10 cellular contexts compared by ENCODE assay signal in the genomic region with DNA sequence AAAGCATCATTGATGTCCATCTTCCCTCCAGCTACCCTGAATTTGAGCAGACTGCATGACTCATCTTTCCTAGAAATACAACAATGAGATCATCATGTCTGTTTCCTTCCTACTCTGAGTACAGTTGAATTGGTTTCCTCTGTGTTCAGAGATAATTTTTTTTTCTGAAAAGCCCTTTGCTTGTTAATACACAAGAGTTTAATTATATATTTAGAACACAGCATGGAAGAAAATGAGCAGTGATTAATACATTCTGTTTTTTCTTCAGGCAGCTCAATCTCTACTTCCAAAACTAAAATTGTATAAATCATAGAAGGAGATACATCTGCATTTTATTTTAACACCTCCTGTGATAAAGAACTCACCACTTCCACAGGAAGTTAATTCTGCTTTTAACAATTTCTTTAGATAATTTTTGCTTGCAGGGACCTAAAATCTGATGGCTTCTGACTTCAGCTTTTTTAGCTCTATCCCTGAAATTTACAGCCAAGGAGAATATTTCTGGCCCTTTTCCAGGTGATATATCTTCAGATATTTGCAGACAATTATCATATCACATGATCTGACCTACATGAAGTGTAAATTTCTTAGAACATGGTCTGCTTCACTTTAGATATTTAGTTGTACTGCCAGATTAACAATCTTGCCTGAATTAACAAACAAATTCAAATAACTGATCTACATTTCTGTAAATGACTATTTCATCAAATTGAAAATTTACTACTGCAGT.
DNase-seq lines count a peak whose midpoint lies in the region; ATAC-seq and TF ChIP-seq lines count a peak whose summit lies in the region.
"Had no signal": no experiment of that assay in that cellular context is flagged by ENCODE, and none has a peak within 500 bp of the region (broad histone marks: within the 10 kb centered on the region; RNA-seq: fewer than 3 reads in every experiment).

No MANE protein-coding gene starts in this region.

- H3K4me3 ChIP-seq in BJ (ENCODE audit: low read depth, low read length), result no peak overlapping the region
- H3K4me3 ChIP-seq in kidney epithelial cell (ENCODE audit: low read depth, low read length), result no peak overlapping the region
- H3K4me3 ChIP-seq in dorsolateral prefrontal cortex, result no peak overlapping the region
- H3K4me3 ChIP-seq: esophagus squamous epithelium, PC-9 had no signal

- CTCF ChIA-PET in BJ (lab: Yijun Ruan, JAX), result no interaction called here

- ATAC-seq in HG02571 (IDR thresholded peaks at IDR 0.05; ENCODE audit: unreplicated experiment), result no peak

- H3K4me3 Mint-ChIP-seq in activated T-helper 1 cell treated with anti-CD3 and anti-CD28 coated beads, Interleukin-12 subunit alpha, Interleukin-12 subunit beta, Interleukin-2, Interleukin-4 antibody, amounts not matched to agents 30 ng/mL and 10 ng/mL and 1 ng/mL, durations not matched to agents 14 hours and 24 hours and 36 hours, result peak overlapping the region; percentile 12

- H3K27ac ChIP-seq in dorsolateral prefrontal cortex, result no peak overlapping the region
- H3K27ac ChIP-seq: esophagus squamous epithelium, PC-9 had no signal

- peaks cover 2% of the 10 kb centered on the region for H3K36me3 Mint-ChIP-seq in activated T-helper 1 cell treated with anti-CD3 and anti-CD28 coated beads, Interleukin-12 subunit alpha, Interleukin-12 subunit beta, Interleukin-2, Interleukin-4 antibody, amounts not matched to agents 30 ng/mL and 10 ng/mL and 1 ng/mL, durations not matched to agents 14 hours and 24 hours and 36 hours (ENCODE audit: low read depth)

- POLR2A ChIA-PET in BJ (lab: Charles Lee), result no interaction called here

- H3K27me3 Mint-ChIP-seq in activated T-helper 1 cell treated with anti-CD3 and anti-CD28 coated beads, Interleukin-12 subunit alpha, Interleukin-12 subunit beta, Interleukin-2, Interleukin-4 antibody, amounts not matched to agents 30 ng/mL and 10 ng/mL and 1 ng/mL, durations not matched to agents 14 hours and 24 hours and 36 hours (ENCODE audit: insufficient read depth), result peaks cover 13% of the 10 kb centered on the region

- H3K4me1 Mint-ChIP-seq in activated T-helper 1 cell treated with anti-CD3 and anti-CD28 coated beads, Interleukin-12 subunit alpha, Interleukin-12 subunit beta, Interleukin-2, Interleukin-4 antibody, amounts not matched to agents 30 ng/mL and 10 ng/mL and 1 ng/mL, durations not matched to agents 14 hours and 24 hours and 36 hours (ENCODE audit: low read depth), result peaks cover 23% of the 10 kb centered on the region

- TF ChIP-seq CTCF in BJ (IDR thresholded peaks at IDR 0.05; ENCODE audit: insufficient read depth, low read depth, low read length), result no peak
- no peak for TF ChIP-seq CTCF in kidney epithelial cell (IDR thresholded peaks at IDR 0.05; ENCODE audit: insufficient read depth, low read length, poor library complexity, severe bottlenecking)
- no peak for TF ChIP-seq CTCF in dorsolateral prefrontal cortex (IDR thresholded peaks at IDR 0.05 in 54 of 56, conservative IDR thresholded peaks at IDR 0.05 in 2 of 56; ENCODE audit: low read depth in 1 of 56, partially characterized antibody in 56 of 56)

- H3K36me3 ChIP-seq in BJ (ENCODE audit: control insufficient read depth, insufficient read depth, low read length), result no peaks in the 10 kb centered on the region
- no peaks in the 10 kb centered on the region for H3K36me3 ChIP-seq in kidney epithelial cell (ENCODE audit: control insufficient read depth, insufficient read depth, low read length)
- H3K36me3 ChIP-seq: esophagus squamous epithelium had no signal

- peak overlapping the region; percentile 21 for H3K27ac Mint-ChIP-seq in activated T-helper 1 cell treated with anti-CD3 and anti-CD28 coated beads, Interleukin-12 subunit alpha, Interleukin-12 subunit beta, Interleukin-2, Interleukin-4 antibody, amounts not matched to agents 30 ng/mL and 10 ng/mL and 1 ng/mL, durations not matched to agents 14 hours and 24 hours and 36 hours

- no peaks in the 10 kb centered on the region for H3K9me3 Mint-ChIP-seq in activated T-helper 1 cell treated with anti-CD3 and anti-CD28 coated beads, Interleukin-12 subunit alpha, Interleukin-12 subunit beta, Interleukin-2, Interleukin-4 antibody, amounts not matched to agents 30 ng/mL and 10 ng/mL and 1 ng/mL, durations not matched to agents 14 hours and 24 hours and 36 hours

- intact Hi-C loops in activated T-helper 1 cell treated with anti-CD3 and anti-CD28 coated beads, Interleukin-12 subunit alpha, Interleukin-12 subunit beta, Interleukin-2, Interleukin-4 antibody, amounts not matched to agents 30 ng/mL and 10 ng/mL and 1 ng/mL, durations not matched to agents 14 hours and 24 hours and 36 hours (cut with micrococcal nuclease), result loop anchor here (1.0 to 5.0 kb wide), 3 partner anchors 108 to 1135 kb away; no protein-coding TSS in a partner anchor
- intact Hi-C loops in dorsolateral prefrontal cortex (cut with DNase I), result no loop called here

- DNase-seq in BJ (ENCODE audit: low read depth), result peak; percentile 24
- peak; percentile 40 for DNase-seq in HS-27A (ENCODE audit: low read depth)
- no peak for DNase-seq in activated T-helper 1 cell treated with anti-CD3 and anti-CD28 coated beads, Interleukin-12 subunit alpha, Interleukin-12 subunit beta, Interleukin-2, Interleukin-4 antibody, amounts not matched to agents 30 ng/mL and 10 ng/mL and 1 ng/mL, durations not matched to agents 14 hours and 24 hours and 36 hours (ENCODE audit: low spot score)
- DNase-seq in kidney epithelial cell (ENCODE audit: low read depth), result peak; percentile 63
- no peak for DNase-seq in UCSD-AML1 (lab: John Stamatoyannopoulos, UW; ENCODE audit: unreplicated experiment)
- DNase-seq in occipital lobe (lab: John Stamatoyannopoulos, UW), result no peak
- DNase-seq in dorsolateral prefrontal cortex, result no peak
- DNase-seq: esophagus squamous epithelium had no signal

- H3K27me3 ChIP-seq in BJ (ENCODE audit: control insufficient read depth, insufficient read depth, low read length) (no peaks in the 10 kb centered on the region), kidney epithelial cell (ENCODE audit: control insufficient read depth, insufficient read depth, low read length) (no peaks in the 10 kb centered on the region), dorsolateral prefrontal cortex (peaks cover 0 to 9% (median 0%) of the 10 kb centered on the region in 45 donors)
- H3K27me3 ChIP-seq: esophagus squamous epithelium had no signal

Comparison
In these comparisons a context has a peak if more than half of its experiments do, and no peak if none do; other contexts are left out.
1. DNase-seq: peak in BJ (single experiment), HS-27A (single experiment) and kidney epithelial cell (single experiment); none in activated T-helper 1 cell treated with anti-CD3 and anti-CD28 coated beads, Interleukin-12 subunit alpha, Interleukin-12 subunit beta, Interleukin-2, Interleukin-4 antibody, amounts not matched to agents 30 ng/mL and 10 ng/mL and 1 ng/mL, durations not matched to agents 14 hours and 24 hours and 36 hours (single experiment), UCSD-AML1 (single experiment), occipital lobe (single experiment) and dorsolateral prefrontal cortex (0 of 10).